7 cellular contexts compared by ENCODE assay signal in genomic region chr1:44406761-44407429, GRCh38. TPM values are rescaled to one million over a fixed set of nuclear protein-coding genes. Genes with fewer than 3 reads are reported as not detected.
A peak's percentile ranks its signal among the peaks of the same experiment; 100 is the strongest.
DNase-seq lines count a peak whose midpoint lies in the region; ATAC-seq and TF ChIP-seq lines count a peak whose summit lies in the region.

No MANE protein-coding gene starts in this region.

- no peaks in the 10 kb centered on the region for H3K36me3 ChIP-seq in HUES48 (ENCODE audit: control insufficient read depth, insufficient read depth, low read length)
- H3K36me3 ChIP-seq in iPS-18a (ENCODE audit: control insufficient read depth, low read depth, low read length): no peaks in the 10 kb centered on the region

- TF ChIP-seq POLR2A in erythroblast (IDR thresholded peaks at IDR 0.05; ENCODE audit: low read length): no peak

- CTCF ChIA-PET in activated CD8-positive, alpha-beta memory T cell treated with anti-CD3 and anti-CD28 coated beads, Interleukin-2, amount 10 ng/mL, durations not matched to agents 7 days and 5 days (lab: Charles Lee): no interaction called here

- H3K27me3 ChIP-seq in HUES48 (ENCODE audit: control insufficient read depth, insufficient read depth, low read length): peaks cover 67% of the 10 kb centered on the region
- H3K27me3 ChIP-seq in iPS-18a (ENCODE audit: control insufficient read depth, insufficient read depth, low read length): peaks cover 62% of the 10 kb centered on the region

- peak overlapping the region; percentile 75 for H3K4me3 Mint-ChIP-seq in activated CD8-positive, alpha-beta memory T cell treated with anti-CD3 and anti-CD28 coated beads, Interleukin-2, amount 10 ng/mL, durations not matched to agents 7 days and 5 days

- DNase-seq in activated CD8-positive, alpha-beta memory T cell treated with anti-CD3 and anti-CD28 coated beads, Interleukin-2, amount 10 ng/mL, durations not matched to agents 7 days and 5 days: no peak
- DNase-seq in stimulated activated CD8-positive, alpha-beta memory T cell treated with anti-CD3 and anti-CD28 coated beads, Interleukin-4, amount 100 ng/mL, for 48 hours: peak; percentile 34
- DNase-seq in superior temporal gyrus (ENCODE audit: extremely low spot score) (no peak), erythroblast (lab: John Stamatoyannopoulos, UW) (no peak)

- peaks cover 48% of the 10 kb centered on the region for H3K27me3 Mint-ChIP-seq in activated CD8-positive, alpha-beta memory T cell treated with anti-CD3 and anti-CD28 coated beads, Interleukin-2, amount 10 ng/mL, durations not matched to agents 7 days and 5 days

- H3K9ac ChIP-seq in HUES48 (ENCODE audit: low read depth, low read length) (no peak overlapping the region), iPS-18a (ENCODE audit: low read length) (peak overlapping the region; percentile 46)

- H3K9me3 ChIP-seq in HUES48 (ENCODE audit: control insufficient read depth, insufficient read depth, low read length) (no peaks in the 10 kb centered on the region), iPS-18a (ENCODE audit: control insufficient read depth, low read depth, low read length) (no peaks in the 10 kb centered on the region)

- no peak overlapping the region for H3K27ac Mint-ChIP-seq in activated CD8-positive, alpha-beta memory T cell treated with anti-CD3 and anti-CD28 coated beads, Interleukin-2, amount 10 ng/mL, durations not matched to agents 7 days and 5 days

- no peak for ATAC-seq in activated CD8-positive, alpha-beta memory T cell treated with anti-CD3 and anti-CD28 coated beads, Interleukin-2, amount 10 ng/mL, durations not matched to agents 7 days and 5 days
- ATAC-seq in GM21423 (IDR thresholded peaks at IDR 0.05; ENCODE audit: unreplicated experiment): no peak

- peaks cover 32% of the 10 kb centered on the region for H3K4me1 Mint-ChIP-seq in activated CD8-positive, alpha-beta memory T cell treated with anti-CD3 and anti-CD28 coated beads, Interleukin-2, amount 10 ng/mL, durations not matched to agents 7 days and 5 days

- H3K4me3 ChIP-seq in HUES48 (ENCODE audit: low read depth, low read length) (peak overlapping the region; percentile 95), iPS-18a (ENCODE audit: low read length) (peak overlapping the region; percentile 81)

- no peak overlapping the region for H3K27ac ChIP-seq in HUES48 (ENCODE audit: low read depth, low read length)
- no peak overlapping the region for H3K27ac ChIP-seq in iPS-18a (ENCODE audit: low read length)

- no peaks in the 10 kb centered on the region for H3K9me3 Mint-ChIP-seq in activated CD8-positive, alpha-beta memory T cell treated with anti-CD3 and anti-CD28 coated beads, Interleukin-2, amount 10 ng/mL, durations not matched to agents 7 days and 5 days (ENCODE audit: low read depth)

- H3K4me1 ChIP-seq in HUES48 (ENCODE audit: control insufficient read depth, insufficient read depth, low read length) (peaks cover 25% of the 10 kb centered on the region), iPS-18a (ENCODE audit: control insufficient read depth, low read depth, low read length) (peaks cover 22% of the 10 kb centered on the region)

- H3K36me3 Mint-ChIP-seq in activated CD8-positive, alpha-beta memory T cell treated with anti-CD3 and anti-CD28 coated beads, Interleukin-2, amount 10 ng/mL, durations not matched to agents 7 days and 5 days: no peaks in the 10 kb centered on the region

RNA-seq across cellular contexts. Expression of gene RNF220, which starts 1.8 kb away (rescaled TPM):
- total RNA-seq in activated CD8-positive, alpha-beta memory T cell treated with anti-CD3 and anti-CD28 coated beads, Interleukin-2, amount 10 ng/mL, durations not matched to agents 7 days and 5 days: 10 to 100 TPM; 81.8 to 94.1 TPM

RNA-seq across cellular contexts. Expression of gene ERI3, which starts 51.8 kb away (rescaled TPM):
- 10 to 100 TPM; 27.2 to 30.4 TPM for total RNA-seq in activated CD8-positive, alpha-beta memory T cell treated with anti-CD3 and anti-CD28 coated beads, Interleukin-2, amount 10 ng/mL, durations not matched to agents 7 days and 5 days
